ENCODE assay signal across 18 cellular contexts in genomic region chr10:32038777-32039176, GRCh38.
"Had no signal": no experiment of that assay in that cellular context is flagged by ENCODE, and none has a peak within 500 bp of the region (broad histone marks: within the 10 kb centered on the region; RNA-seq: fewer than 3 reads in every experiment).

No MANE protein-coding gene starts in this region.

- H3K27ac ChIP-seq: testis, upper lobe of right lung had no signal

- H3K9me3 ChIP-seq: testis, upper lobe of right lung had no signal

- H3K4me3 ChIP-seq: testis, upper lobe of right lung had no signal

- H3K27ac Mint-ChIP-seq: activated CD8-positive, alpha-beta T cell treated with anti-CD3 and anti-CD28 coated beads for 36 hours; activated naive CD8-positive, alpha-beta T cell treated with anti-CD3 and anti-CD28 coated beads, Interleukin-2, amount 50 U/mL, for 24 hours; activated T-helper 1 cell treated with anti-CD3 and anti-CD28 coated beads, Interleukin-12 subunit alpha, Interleukin-12 subunit beta, Interleukin-2, Interleukin-4 antibody, amounts not matched to agents 30 ng/mL and 10 ng/mL and 1 ng/mL, durations not matched to agents 14 hours and 24 hours and 36 hours; dendritic cell treated with granulocyte-macrophage colony-stimulating factor and Interleukin-4, amounts not matched to agents 40 ng/mL and 50 ng/mL, for 4 days; endodermal cell; memory B cell had no signal

- DNase-seq: activated CD8-positive, alpha-beta memory T cell treated with anti-CD3 and anti-CD28 coated beads, Interleukin-2, amount 50 U/mL, for 48 hours; activated CD8-positive, alpha-beta T cell treated with anti-CD3 and anti-CD28 coated beads for 36 hours; activated naive CD4-positive, alpha-beta T cell; activated naive CD8-positive, alpha-beta T cell treated with anti-CD3 and anti-CD28 coated beads, Interleukin-2, amount 50 U/mL, for 24 hours; endodermal cell; erythroblast; hypothalamus; left colon; stimulated activated CD4-positive, alpha-beta T cell treated with anti-CD3 and anti-CD28 coated beads, Interleukin-15, amount 100 ng/mL, for 24 hours; stimulated activated CD4-positive, alpha-beta T cell treated with anti-CD3 and anti-CD28 coated beads, Interleukin-4, amount 100 ng/mL, for 24 hours; stimulated activated naive CD8-positive, alpha-beta T cell treated with anti-CD3 and anti-CD28 coated beads, Interleukin-15, amount 100 ng/mL, for 72 hours; T-helper 9 cell; testis; upper lobe of right lung had no signal

- H3K9me3 Mint-ChIP-seq: activated CD8-positive, alpha-beta T cell treated with anti-CD3 and anti-CD28 coated beads for 36 hours; activated naive CD8-positive, alpha-beta T cell treated with anti-CD3 and anti-CD28 coated beads, Interleukin-2, amount 50 U/mL, for 24 hours; activated T-helper 1 cell treated with anti-CD3 and anti-CD28 coated beads, Interleukin-12 subunit alpha, Interleukin-12 subunit beta, Interleukin-2, Interleukin-4 antibody, amounts not matched to agents 30 ng/mL and 10 ng/mL and 1 ng/mL, durations not matched to agents 14 hours and 24 hours and 36 hours; central memory CD8-positive, alpha-beta T cell; dendritic cell treated with granulocyte-macrophage colony-stimulating factor and Interleukin-4, amounts not matched to agents 40 ng/mL and 50 ng/mL, for 4 days; endodermal cell; memory B cell; stimulated activated naive CD8-positive, alpha-beta T cell treated with anti-CD3 and anti-CD28 coated beads, Interleukin-15, amount 100 ng/mL, for 72 hours had no signal

- ATAC-seq: activated CD8-positive, alpha-beta T cell treated with anti-CD3 and anti-CD28 coated beads for 36 hours; activated naive CD8-positive, alpha-beta T cell treated with anti-CD3 and anti-CD28 coated beads, Interleukin-2, amount 50 U/mL, for 24 hours; left colon; stimulated activated naive CD8-positive, alpha-beta T cell treated with anti-CD3 and anti-CD28 coated beads, Interleukin-15, amount 100 ng/mL, for 72 hours; upper lobe of right lung had no signal

- H3K27me3 ChIP-seq: testis, upper lobe of right lung had no signal
